ENCODE assay signal across 1 cellular context in the genomic region with DNA sequence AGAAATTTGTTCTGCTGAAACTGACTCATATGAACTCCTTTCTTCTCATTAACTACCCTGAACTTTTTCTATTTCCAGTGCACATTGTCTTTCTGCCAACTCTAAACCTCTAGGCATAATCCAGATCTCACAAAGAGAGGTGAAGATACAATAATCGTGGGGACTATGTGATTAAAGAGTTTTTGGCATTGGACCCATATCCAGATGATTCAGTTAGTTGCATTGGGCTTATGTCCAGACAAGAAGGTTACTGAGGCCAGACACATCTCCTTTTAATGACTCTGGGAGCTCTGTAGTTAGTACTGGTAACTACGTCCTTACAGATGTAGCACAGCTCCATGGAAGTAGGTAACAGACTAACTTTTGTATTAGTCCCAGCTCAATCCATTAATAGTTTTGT.
TF ChIP-seq lines count a peak whose summit lies in the region.

No MANE protein-coding gene starts in this region.

TF ChIP-seq in HCT116, 20 proteins besides CTCF, POLR2A, EP300 and RAD21 (continued from another document):
- TF ChIP-seq, protein P1, sequence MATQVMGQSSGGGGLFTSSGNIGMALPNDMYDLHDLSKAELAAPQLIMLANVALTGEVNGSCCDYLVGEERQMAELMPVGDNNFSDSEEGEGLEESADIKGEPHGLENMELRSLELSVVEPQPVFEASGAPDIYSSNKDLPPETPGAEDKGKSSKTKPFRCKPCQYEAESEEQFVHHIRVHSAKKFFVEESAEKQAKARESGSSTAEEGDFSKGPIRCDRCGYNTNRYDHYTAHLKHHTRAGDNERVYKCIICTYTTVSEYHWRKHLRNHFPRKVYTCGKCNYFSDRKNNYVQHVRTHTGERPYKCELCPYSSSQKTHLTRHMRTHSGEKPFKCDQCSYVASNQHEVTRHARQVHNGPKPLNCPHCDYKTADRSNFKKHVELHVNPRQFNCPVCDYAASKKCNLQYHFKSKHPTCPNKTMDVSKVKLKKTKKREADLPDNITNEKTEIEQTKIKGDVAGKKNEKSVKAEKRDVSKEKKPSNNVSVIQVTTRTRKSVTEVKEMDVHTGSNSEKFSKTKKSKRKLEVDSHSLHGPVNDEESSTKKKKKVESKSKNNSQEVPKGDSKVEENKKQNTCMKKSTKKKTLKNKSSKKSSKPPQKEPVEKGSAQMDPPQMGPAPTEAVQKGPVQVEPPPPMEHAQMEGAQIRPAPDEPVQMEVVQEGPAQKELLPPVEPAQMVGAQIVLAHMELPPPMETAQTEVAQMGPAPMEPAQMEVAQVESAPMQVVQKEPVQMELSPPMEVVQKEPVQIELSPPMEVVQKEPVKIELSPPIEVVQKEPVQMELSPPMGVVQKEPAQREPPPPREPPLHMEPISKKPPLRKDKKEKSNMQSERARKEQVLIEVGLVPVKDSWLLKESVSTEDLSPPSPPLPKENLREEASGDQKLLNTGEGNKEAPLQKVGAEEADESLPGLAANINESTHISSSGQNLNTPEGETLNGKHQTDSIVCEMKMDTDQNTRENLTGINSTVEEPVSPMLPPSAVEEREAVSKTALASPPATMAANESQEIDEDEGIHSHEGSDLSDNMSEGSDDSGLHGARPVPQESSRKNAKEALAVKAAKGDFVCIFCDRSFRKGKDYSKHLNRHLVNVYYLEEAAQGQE (IDR thresholded peaks at IDR 0.05; ENCODE audit: low read depth), result no peak
- TF ChIP-seq YY1 (IDR thresholded peaks at IDR 0.05; ENCODE audit: extremely low read depth, insufficient replicate concordance, low read depth, low read length), result no peak
- no peak for TF ChIP-seq CBX3 (IDR thresholded peaks at IDR 0.05; ENCODE audit: low read depth)
- no peak for TF ChIP-seq ELF1 (IDR thresholded peaks at IDR 0.05; ENCODE audit: borderline replicate concordance, low read depth)
- no peak for TF ChIP-seq EZH2phosphoT487 (IDR thresholded peaks at IDR 0.05; ENCODE audit: borderline replicate concordance)
